ENCODE assay signal across 24 cellular contexts in genomic region chr20:15267935-15268334, GRCh38.
DNase-seq lines count a peak whose midpoint lies in the region; ATAC-seq, FAIRE-seq and TF ChIP-seq lines count a peak whose summit lies in the region.
"Had no signal": no experiment of that assay in that cellular context is flagged by ENCODE, and none has a peak within 500 bp of the region (broad histone marks: within the 10 kb centered on the region; RNA-seq: fewer than 3 reads in every experiment).

No MANE protein-coding gene starts in this region.

- H3K9ac ChIP-seq in kidney (ENCODE audit: low read length in 2 of 2): no peak overlapping the region
- H3K9ac ChIP-seq: neural progenitor cell had no signal

- POLR2A ChIA-PET in activated B cell treated with CpG ODN at 0.5 μM for 24 hours (lab: Charles Lee): no interaction called here

- H3K4me1 ChIP-seq in kidney (ENCODE audit: control insufficient read depth in 1 of 2, insufficient read depth in 1 of 2, low read depth in 1 of 2, low read length in 2 of 2) (no peaks in the 10 kb centered on the region), upper lobe of left lung (no peaks in the 10 kb centered on the region)
- H3K4me1 ChIP-seq: Caco-2, neural progenitor cell, prostate gland had no signal

- TF ChIP-seq POLR2A in upper lobe of left lung (IDR thresholded peaks at IDR 0.05): no peak

- no peaks in the 10 kb centered on the region for H3K9me3 Mint-ChIP-seq in activated B cell treated with CpG ODN at 0.5 μM for 24 hours
- H3K9me3 Mint-ChIP-seq in activated naive CD8-positive, alpha-beta T cell treated with anti-CD3 and anti-CD28 coated beads for 36 hours: no peaks in the 10 kb centered on the region
- H3K9me3 Mint-ChIP-seq in activated naive CD4-positive, alpha-beta T cell treated with anti-CD3 and anti-CD28 coated beads for 36 hours: peaks cover 8% of the 10 kb centered on the region

- DNase-seq in GM12864 (ENCODE audit: low read depth): peak; percentile 10
- DNase-seq in activated B cell treated with CpG ODN at 0.5 μM for 24 hours: no peak
- no peak for DNase-seq in kidney
- DNase-seq in activated naive CD8-positive, alpha-beta T cell treated with anti-CD3 and anti-CD28 coated beads for 36 hours: no peak
- DNase-seq in activated naive CD4-positive, alpha-beta T cell treated with anti-CD3 and anti-CD28 coated beads for 36 hours: no peak
- no peak for DNase-seq in upper lobe of left lung
- DNase-seq: activated effector memory CD4-positive, alpha-beta T cell treated with anti-CD3 and anti-CD28 coated beads, Interleukin-2, amount 50 U/mL, for 16 hours; Caco-2; DND-41; effector CD4-positive, alpha-beta T cell; IMR-90; NCI-H1105; NCI-H2029 treated with DMSO at 0.1 percent for 48 hours; NCI-H2227 treated with DMSO at 0.1 percent for 48 hours; RPMI8226; stimulated activated CD4-positive, alpha-beta T cell treated with anti-CD3 and anti-CD28 coated beads, Interleukin-15, amount 100 ng/mL, for 24 hours; trophoblast cell had no signal

- no peak overlapping the region for H3K4me3 Mint-ChIP-seq in activated B cell treated with CpG ODN at 0.5 μM for 24 hours
- no peak overlapping the region for H3K4me3 Mint-ChIP-seq in activated naive CD8-positive, alpha-beta T cell treated with anti-CD3 and anti-CD28 coated beads for 36 hours
- H3K4me3 Mint-ChIP-seq in activated naive CD4-positive, alpha-beta T cell treated with anti-CD3 and anti-CD28 coated beads for 36 hours: no peak overlapping the region
- H3K4me3 Mint-ChIP-seq: brain; neural progenitor cell; T-helper 1 cell treated with Interleukin-12 subunit alpha and Interleukin-12 subunit beta and Interleukin-4 antibody, amounts not matched to agents 30 μg/mL and 1 μg/mL, for 36 hours had no signal

- peak overlapping the region; percentile 67 for H3K27ac Mint-ChIP-seq in activated B cell treated with CpG ODN at 0.5 μM for 24 hours
- no peak overlapping the region for H3K27ac Mint-ChIP-seq in activated naive CD8-positive, alpha-beta T cell treated with anti-CD3 and anti-CD28 coated beads for 36 hours
- H3K27ac Mint-ChIP-seq in activated naive CD4-positive, alpha-beta T cell treated with anti-CD3 and anti-CD28 coated beads for 36 hours: no peak overlapping the region
- H3K27ac Mint-ChIP-seq: brain; neural progenitor cell; T-helper 1 cell treated with Interleukin-12 subunit alpha and Interleukin-12 subunit beta and Interleukin-4 antibody, amounts not matched to agents 30 μg/mL and 1 μg/mL, for 36 hours had no signal

- no peaks in the 10 kb centered on the region for H3K36me3 Mint-ChIP-seq in activated B cell treated with CpG ODN at 0.5 μM for 24 hours (ENCODE audit: low read depth)
- H3K36me3 Mint-ChIP-seq in activated naive CD8-positive, alpha-beta T cell treated with anti-CD3 and anti-CD28 coated beads for 36 hours: no peaks in the 10 kb centered on the region
- no peaks in the 10 kb centered on the region for H3K36me3 Mint-ChIP-seq in activated naive CD4-positive, alpha-beta T cell treated with anti-CD3 and anti-CD28 coated beads for 36 hours (ENCODE audit: low read depth)
- H3K36me3 Mint-ChIP-seq: brain had no signal

- CTCF ChIA-PET in activated B cell treated with CpG ODN at 0.5 μM for 24 hours (lab: Charles Lee): interaction anchor here (1.0 kb wide), 1 partner anchor 386 kb away, joined by 3 read pairs; no protein-coding TSS in a partner anchor
- CTCF ChIA-PET in activated naive CD4-positive, alpha-beta T cell treated with anti-CD3 and anti-CD28 coated beads for 36 hours (lab: Charles Lee): no interaction called here

- no peak for FAIRE-seq in kidney (lab: Jason Lieb, UNC)

- no peaks in the 10 kb centered on the region for H3K27me3 ChIP-seq in upper lobe of left lung
- H3K27me3 ChIP-seq: neural progenitor cell had no signal

- intact Hi-C loops in activated B cell treated with CpG ODN at 0.5 μM for 24 hours (cut with micrococcal nuclease): loop anchor here (10.0 kb wide), 1 partner anchor 107 kb away; no protein-coding TSS in a partner anchor
- intact Hi-C loops in kidney (cut with DNase I): no loop called here
- intact Hi-C loops in activated naive CD4-positive, alpha-beta T cell treated with anti-CD3 and anti-CD28 coated beads for 36 hours (cut with micrococcal nuclease): no loop called here

- WGBS in upper lobe of left lung, 2 donors: 54% methylated on average over 1 of the region's 1 CpG

- H3K27me3 Mint-ChIP-seq in activated B cell treated with CpG ODN at 0.5 μM for 24 hours: no peaks in the 10 kb centered on the region
- no peaks in the 10 kb centered on the region for H3K27me3 Mint-ChIP-seq in activated naive CD8-positive, alpha-beta T cell treated with anti-CD3 and anti-CD28 coated beads for 36 hours
- no peaks in the 10 kb centered on the region for H3K27me3 Mint-ChIP-seq in activated naive CD4-positive, alpha-beta T cell treated with anti-CD3 and anti-CD28 coated beads for 36 hours (ENCODE audit: low read depth)

- peaks cover 0 to 3% of the 10 kb centered on the region in 2 donors for H3K9me3 ChIP-seq in kidney (ENCODE audit: control insufficient read depth in 1 of 2, low read length in 2 of 2)
- H3K9me3 ChIP-seq in upper lobe of left lung: no peaks in the 10 kb centered on the region
- H3K9me3 ChIP-seq: Caco-2, prostate gland had no signal

- H3K36me3 ChIP-seq in kidney (ENCODE audit: control insufficient read depth in 1 of 2, insufficient read depth in 2 of 2, low read length in 2 of 2) (no peaks in the 10 kb centered on the region), upper lobe of left lung (no peaks in the 10 kb centered on the region)
- H3K36me3 ChIP-seq: neural progenitor cell, prostate gland had no signal

- H3K27ac ChIP-seq in kidney (ENCODE audit: low read depth in 2 of 2, low read length in 2 of 2) (no peak overlapping the region), upper lobe of left lung (no peak overlapping the region)
- H3K27ac ChIP-seq: epithelial cell of prostate, neural progenitor cell, prostate gland had no signal

- TF ChIP-seq CTCF in GM12864 (IDR thresholded peaks at IDR 0.05; ENCODE audit: low read depth, low read length, missing control alignments) (no peak), activated B cell treated with CpG ODN at 0.5 μM for 24 hours (IDR thresholded peaks at IDR 0.05) (no peak), kidney (IDR thresholded peaks at IDR 0.05; ENCODE audit: borderline replicate concordance, extremely low read depth, insufficient read depth) (no peak), upper lobe of left lung (IDR thresholded peaks at IDR 0.05) (no peak)

- ATAC-seq in GM18870 (IDR thresholded peaks at IDR 0.05; ENCODE audit: unreplicated experiment) (peak; percentile 70), HG02678 (IDR thresholded peaks at IDR 0.05; ENCODE audit: unreplicated experiment) (peak; percentile 42), activated B cell treated with CpG ODN at 0.5 μM for 24 hours (ENCODE audit: low read depth) (no peak), upper lobe of left lung (ENCODE audit: low FRiP score in 2 of 2) (no peak)

- no peak overlapping the region for H3K4me3 ChIP-seq in GM12864 (ENCODE audit: low read depth, low read length)
- H3K4me3 ChIP-seq in kidney (ENCODE audit: low read length in 2 of 2): no peak overlapping the region
- H3K4me3 ChIP-seq in upper lobe of left lung: no peak overlapping the region
- H3K4me3 ChIP-seq: neural progenitor cell, prostate gland had no signal

- H3K4me1 Mint-ChIP-seq in activated B cell treated with CpG ODN at 0.5 μM for 24 hours: peaks cover 29% of the 10 kb centered on the region
- H3K4me1 Mint-ChIP-seq in activated naive CD8-positive, alpha-beta T cell treated with anti-CD3 and anti-CD28 coated beads for 36 hours: no peaks in the 10 kb centered on the region
- no peaks in the 10 kb centered on the region for H3K4me1 Mint-ChIP-seq in activated naive CD4-positive, alpha-beta T cell treated with anti-CD3 and anti-CD28 coated beads for 36 hours (ENCODE audit: low read depth)

- TF ChIP-seq EP300 in upper lobe of left lung (IDR thresholded peaks at IDR 0.05): no peak

Comparison
In these comparisons a context has a peak if more than half of its experiments do, and no peak if none do; other contexts are left out.
1. ATAC-seq: peak in GM18870 (single experiment) and HG02678 (single experiment); none in activated B cell treated with CpG ODN at 0.5 μM for 24 hours (single experiment) and upper lobe of left lung (0 of 2).